In genomic region chr3:188205992-188206416, GRCh38 we compare ENCODE assay signal across 11 cellular contexts. TPM values are rescaled to one million over a fixed set of nuclear protein-coding genes. Genes with fewer than 3 reads are reported as not detected.
DNase-seq lines count a peak whose midpoint lies in the region; ATAC-seq, FAIRE-seq and TF ChIP-seq lines count a peak whose summit lies in the region.
"Had no signal": no experiment of that assay in that cellular context is flagged by ENCODE, and none has a peak within 500 bp of the region (broad histone marks: within the 10 kb centered on the region; RNA-seq: fewer than 3 reads in every experiment).

No MANE protein-coding gene starts in this region.

- no peak overlapping the region for H2AFZ ChIP-seq in H1 (ENCODE audit: low read length)

- H2BK120ac ChIP-seq in H1 (replicated peaks; ENCODE audit: low read depth, low read length) = no peak overlapping the region

- H3K23me2 ChIP-seq in H1 (ENCODE audit: low read depth, low read length) = no peaks in the 10 kb centered on the region

- TF ChIP-seq RAD21 in H1 (IDR thresholded peaks at IDR 0.05 in 1 of 2, conservative IDR thresholded peaks at IDR 0.05 in 1 of 2; ENCODE audit: low read depth in 2 of 2, low read length in 2 of 2) = peak; percentile 49 to 50

- no peaks in the 10 kb centered on the region for H3K9me3 ChIP-seq in H1 (ENCODE audit: insufficient read depth in 2 of 2, low read depth in 1 of 2, low read length in 1 of 2)
- no peaks in the 10 kb centered on the region for H3K9me3 ChIP-seq in aorta (ENCODE audit: control insufficient read depth, low read length)
- H3K9me3 ChIP-seq: heart right ventricle had no signal

- 83% methylated on average over 7 of the region's 7 CpGs; no CpG with 5 or more reads in 1 of the 2 experiments for WGBS in H1 (ENCODE audit: extremely low coverage in 1 of 2, insufficient coverage in 1 of 2, insufficient read length in 1 of 2, insufficient replicate concordance in 2 of 2, low coverage in 1 of 2, low lambda C conversion rate in 2 of 2, missing lambda C conversion rate in 1 of 2), 2 experiments
- WGBS in aorta, 2 donors = 71 to 75% methylated on average over 7 of the region's 7 CpGs

- no peak overlapping the region for H2AK5ac ChIP-seq in H1 (ENCODE audit: low read depth, low read length)

- H3K4me1 Mint-ChIP-seq in progenitor cell of endocrine pancreas (ENCODE audit: low read depth) = peaks cover 13% of the 10 kb centered on the region
- peaks cover 9% of the 10 kb centered on the region for H3K4me1 Mint-ChIP-seq in activated naive CD4-positive, alpha-beta T cell treated with anti-CD3 and anti-CD28 coated beads, Interleukin-2, amount 10 ng/mL, durations not matched to agents 7 days and 5 days

- H3K4me3 ChIP-seq in GM06990 (replicated peaks; ENCODE audit: low read depth, low read length) (no peak overlapping the region), NB4 (ENCODE audit: low read depth, low read length) (no peak overlapping the region), H1 (ENCODE audit: extremely low read depth in 1 of 4, insufficient read depth in 2 of 4, low read depth in 3 of 4, low read length in 4 of 4) (no peak overlapping the region), aorta (ENCODE audit: low read length in 2 of 2) (no peak overlapping the region)
- H3K4me3 ChIP-seq: heart right ventricle had no signal

- no peak overlapping the region for H2BK20ac ChIP-seq in H1 (ENCODE audit: low read length)

- H4K5ac ChIP-seq in H1 (ENCODE audit: insufficient read length, low read depth, low read length) = no peak overlapping the region

- no peak overlapping the region for H3K4me2 ChIP-seq in H1 (ENCODE audit: insufficient read depth in 1 of 2, low read depth in 2 of 2, low read length in 2 of 2)

- FAIRE-seq in H1 (lab: Jason Lieb, UNC) = no peak

- no peak overlapping the region for H3K27ac Mint-ChIP-seq in progenitor cell of endocrine pancreas
- H3K27ac Mint-ChIP-seq in activated naive CD4-positive, alpha-beta T cell treated with anti-CD3 and anti-CD28 coated beads, Interleukin-2, amount 10 ng/mL, durations not matched to agents 7 days and 5 days = no peak overlapping the region

- no peak overlapping the region for H4K91ac ChIP-seq in H1 (replicated peaks; ENCODE audit: insufficient read length, low read length)

- peaks cover 4% of the 10 kb centered on the region for H3K36me3 Mint-ChIP-seq in progenitor cell of endocrine pancreas (ENCODE audit: insufficient read depth)
- H3K36me3 Mint-ChIP-seq in activated naive CD4-positive, alpha-beta T cell treated with anti-CD3 and anti-CD28 coated beads, Interleukin-2, amount 10 ng/mL, durations not matched to agents 7 days and 5 days = peaks cover 45% of the 10 kb centered on the region

- no peak overlapping the region for H3K4ac ChIP-seq in H1 (replicated peaks; ENCODE audit: insufficient read length, low read depth, low read length)

- no peaks in the 10 kb centered on the region for H4K20me1 ChIP-seq in H1 (replicated peaks in 1 of 2; ENCODE audit: control insufficient read depth in 1 of 2, insufficient read depth in 2 of 2, low read length in 2 of 2)

- peaks cover 0 to 15% (median 4%) of the 10 kb centered on the region in 4 experiments; a peak in 5 of 7 replicates for H3K4me1 ChIP-seq in H1 (replicated peaks in 1 of 4; ENCODE audit: control insufficient read depth in 3 of 4, insufficient read depth in 4 of 4, low read length in 3 of 4)
- peaks cover 8 to 11% of the 10 kb centered on the region in 2 donors for H3K4me1 ChIP-seq in aorta (ENCODE audit: control insufficient read depth in 1 of 2, insufficient read depth in 2 of 2, low read length in 2 of 2)

- no peak overlapping the region for H3K27ac ChIP-seq in H1 (ENCODE audit: low read depth, low read length)
- peak overlapping the region in 1 of 2 donors; percentile 19 for H3K27ac ChIP-seq in aorta (ENCODE audit: low read depth in 1 of 2, low read length in 2 of 2)

- H3K23ac ChIP-seq in H1 (ENCODE audit: insufficient read length) = no peak overlapping the region

- TF ChIP-seq POLR2A in NB4 (IDR thresholded peaks at IDR 0.05; ENCODE audit: extremely low read depth, insufficient read length) (no peak), H1 (IDR thresholded peaks at IDR 0.05; ENCODE audit: control extremely low read depth in 1 of 2, low read depth in 2 of 2, low read length in 2 of 2) (no peak)

- no peak for DNase-seq in GM06990 (ENCODE audit: extremely low read depth, insufficient read length)
- peak; percentile 16 for DNase-seq in NB4 (ENCODE audit: low read depth)
- DNase-seq in H1 (ENCODE audit: low read depth in 1 of 2, low spot score in 2 of 2) = no peak
- DNase-seq in progenitor cell of endocrine pancreas (ENCODE audit: low spot score, unreplicated experiment) = no peak
- DNase-seq in activated naive CD4-positive, alpha-beta T cell treated with anti-CD3 and anti-CD28 coated beads, Interleukin-2, amount 10 ng/mL, durations not matched to agents 7 days and 5 days = no peak
- DNase-seq in aorta = no peak
- DNase-seq: heart right ventricle; NK-92 treated with Interleukin-12 subunit alpha and Interleukin-12 subunit beta, amount 100 ng/mL, for 24 hours; stimulated activated CD4-positive, alpha-beta T cell treated with anti-CD3 and anti-CD28 coated beads, Interleukin-4, amount 100 ng/mL, for 1 hour had no signal

- CTCF ChIA-PET in H1 (lab: Charles Lee; ENCODE audit: partially characterized antibody) = interaction anchor here (0.7 to 4.9 kb wide), 49 partner anchors 9 to 465 kb away, joined by 3 to 50 read pairs (median 4); partner anchors contain the start of gene LPP
- CTCF ChIA-PET in activated naive CD4-positive, alpha-beta T cell treated with anti-CD3 and anti-CD28 coated beads, Interleukin-2, amount 10 ng/mL, durations not matched to agents 7 days and 5 days (lab: Charles Lee) = interaction anchor here (0.6 to 1.0 kb wide), 3 partner anchors 14 to 909 kb away, joined by 3 to 4 read pairs (median 3); no protein-coding TSS in a partner anchor

- H3K14ac ChIP-seq in H1 (ENCODE audit: insufficient read length) = no peak overlapping the region

- H2BK15ac ChIP-seq in H1 (ENCODE audit: low read length) = no peak overlapping the region

- H3K27me3 ChIP-seq in GM06990 (replicated peaks; ENCODE audit: control insufficient read depth, insufficient read depth, low read length) = no peaks in the 10 kb centered on the region
- H3K27me3 ChIP-seq in H1 (replicated peaks in 1 of 4; ENCODE audit: control insufficient read depth in 3 of 4, extremely low read depth in 1 of 4, insufficient read depth in 3 of 4, low read length in 3 of 4) = no peaks in the 10 kb centered on the region
- no peaks in the 10 kb centered on the region for H3K27me3 ChIP-seq in aorta (ENCODE audit: control insufficient read depth in 1 of 2, insufficient read depth in 2 of 2, low read length in 1 of 2)
- H3K27me3 ChIP-seq: heart right ventricle had no signal

- intact Hi-C loops in aorta (cut with DNase I) = no loop called here

- H3K9me3 Mint-ChIP-seq in progenitor cell of endocrine pancreas (ENCODE audit: low read depth) = no peaks in the 10 kb centered on the region
- no peaks in the 10 kb centered on the region for H3K9me3 Mint-ChIP-seq in activated naive CD4-positive, alpha-beta T cell treated with anti-CD3 and anti-CD28 coated beads, Interleukin-2, amount 10 ng/mL, durations not matched to agents 7 days and 5 days

- H3K79me2 ChIP-seq in H1 (ENCODE audit: control insufficient read depth in 1 of 2, insufficient read depth in 2 of 2, low read length in 2 of 2) = peaks cover 0 to 26% of the 10 kb centered on the region in 2 experiments; a peak in 2 of 4 replicates

- TF ChIP-seq CTCF in GM06990 (IDR thresholded peaks at IDR 0.05; ENCODE audit: insufficient read depth, low read length, poor library complexity, severe bottlenecking) = peak; percentile 38
- peak; percentile 24 for TF ChIP-seq CTCF in NB4 (IDR thresholded peaks at IDR 0.05; ENCODE audit: low read depth, low read length)
- peak; percentile 32 to 58 (median 57); a peak in 3 of 4 replicates for TF ChIP-seq CTCF in H1 (IDR thresholded peaks at IDR 0.05; ENCODE audit: control extremely low read depth in 1 of 3, insufficient read depth in 1 of 3, low read depth in 1 of 3, low read length in 3 of 3)
- peak; percentile 45 for TF ChIP-seq CTCF in progenitor cell of endocrine pancreas (IDR thresholded peaks at IDR 0.05; ENCODE audit: unreplicated experiment)

- TF ChIP-seq EP300 in H1 (IDR thresholded peaks at IDR 0.05; ENCODE audit: borderline replicate concordance in 1 of 2, low read depth in 2 of 2, low read length in 2 of 2) = no peak

- no peak overlapping the region for H3K4me3 Mint-ChIP-seq in progenitor cell of endocrine pancreas (ENCODE audit: low read depth)
- H3K4me3 Mint-ChIP-seq in activated naive CD4-positive, alpha-beta T cell treated with anti-CD3 and anti-CD28 coated beads, Interleukin-2, amount 10 ng/mL, durations not matched to agents 7 days and 5 days = no peak overlapping the region

- no peak overlapping the region for H2BK5ac ChIP-seq in H1 (ENCODE audit: low read depth, low read length)

- no peak overlapping the region for H3K18ac ChIP-seq in H1 (ENCODE audit: extremely low read depth, low read length)

- H3K79me1 ChIP-seq in H1 (ENCODE audit: low read depth, low read length) = no peaks in the 10 kb centered on the region; the same call in 1 of the 2 replicates

- H3K27me3 Mint-ChIP-seq in progenitor cell of endocrine pancreas = no peaks in the 10 kb centered on the region
- H3K27me3 Mint-ChIP-seq in activated naive CD4-positive, alpha-beta T cell treated with anti-CD3 and anti-CD28 coated beads, Interleukin-2, amount 10 ng/mL, durations not matched to agents 7 days and 5 days = no peaks in the 10 kb centered on the region

- H3K36me3 ChIP-seq in GM06990 (ENCODE audit: control insufficient read depth, insufficient read depth, low read length) = no peaks in the 10 kb centered on the region
- no peaks in the 10 kb centered on the region; a peak in 1 of 8 replicates for H3K36me3 ChIP-seq in H1 (ENCODE audit: control insufficient read depth in 2 of 4, insufficient read depth in 4 of 4, low read length in 3 of 4)
- no peaks in the 10 kb centered on the region for H3K36me3 ChIP-seq in aorta (ENCODE audit: control insufficient read depth in 1 of 2, insufficient read depth in 2 of 2, low read length in 1 of 2)

- no peak overlapping the region for H2BK12ac ChIP-seq in H1 (ENCODE audit: low read depth, low read length)

- POLR2A ChIA-PET in H1 (lab: Charles Lee; ENCODE audit: partially characterized antibody) = interaction anchor here (0.9 kb wide), 1 partner anchor 466 kb away, joined by 4 read pairs; no protein-coding TSS in a partner anchor

- H4K8ac ChIP-seq in H1 (ENCODE audit: extremely low read depth, insufficient read depth, low read length) = no peak overlapping the region

- ATAC-seq in HG03469 (IDR thresholded peaks at IDR 0.05; ENCODE audit: unreplicated experiment) (no peak), GM21576 (IDR thresholded peaks at IDR 0.05; ENCODE audit: unreplicated experiment) (no peak), aorta (ENCODE audit: low FRiP score) (no peak)

- H3K56ac ChIP-seq in H1 (replicated peaks; ENCODE audit: insufficient read length, low read depth, low read length) = no peak overlapping the region

- H3K9ac ChIP-seq in H1 (replicated peaks in 1 of 4; ENCODE audit: extremely low read depth in 1 of 4, low read depth in 3 of 4, low read length in 3 of 4) = no peak overlapping the region

RNA-seq across cellular contexts. Expression of gene LPP, which starts 52.0 kb away (rescaled TPM):
- 53.3 and 60.2 TPM in 2 replicates for total RNA-seq in H1 (2021; fragmentation: NEBNext Ultra II Directional; extraction: Animal tissue kit (Norgen Biotek cat#: 25700))
- polyA plus RNA-seq in H1 (2011; rRNA removed) (10.0 and 12.1 TPM in 2 replicates), aorta (10 to 100 TPM; 37.7 to 58.8 TPM)
- polyA plus RNA-seq in H1 (2011; cell fraction: cytosol; rRNA removed) = 6.2 TPM
- 78.5 TPM for polyA plus RNA-seq in H1 (2011; cell fraction: nucleus; rRNA removed)
- polyA plus RNA-seq in H1 (2012, experiment 1 of 2) = 6.5 to 12.8 TPM (median 11.1 TPM) in 4 replicates
- 1.8 TPM for polyA plus RNA-seq in H1 (2012, experiment 2 of 2)
- polyA plus RNA-seq in H1 (2013, experiment 1 of 2) = 17.2 TPM
- 12.6 TPM for polyA plus RNA-seq in H1 (2013, experiment 2 of 2)
- 222 and 238 TPM in 2 replicates for polyA minus RNA-seq in H1 (2011; rRNA and poly(A)+ RNA removed)
- 46.1 TPM for polyA minus RNA-seq in H1 (2011; cell fraction: cytosol; rRNA and poly(A)+ RNA removed)
- polyA minus RNA-seq in H1 (2011; cell fraction: nucleus; rRNA and poly(A)+ RNA removed) = 162 TPM
- total RNA-seq in progenitor cell of endocrine pancreas (131 and 144 TPM in 2 replicates), aorta (1,000 to 10,000 TPM in 1 of 2 donors, 100 to 1,000 TPM in 1; 995 to 2,536 TPM)
